ENCODE assay signal across 8 cellular contexts in genomic region chr12:121133838-121134237, GRCh38. TPM values are rescaled to one million over a fixed set of nuclear protein-coding genes. Genes with fewer than 3 reads are reported as not detected.
DNase-seq lines count a peak whose midpoint lies in the region; ATAC-seq and TF ChIP-seq lines count a peak whose summit lies in the region.

No MANE protein-coding gene starts in this region.

- ATAC-seq in stimulated activated memory B cell treated with anti-CD40 and anti-IgM and Interleukin-4, amounts not matched to agents 10 μg/mL and 1 μg/mL and 100 μg/mL, for 72 hours, result no peak

- H3K27me3 Mint-ChIP-seq in T-helper 2 cell treated with Interferon-gamma antibody and Interleukin-4, amounts not matched to agents 5 μg/mL and 100 μg/mL, for 36 hours (ENCODE audit: low read depth), result no peaks in the 10 kb centered on the region
- no peaks in the 10 kb centered on the region for H3K27me3 Mint-ChIP-seq in stimulated activated memory B cell treated with anti-CD40 and anti-IgM and Interleukin-4, amounts not matched to agents 10 μg/mL and 1 μg/mL and 100 μg/mL, for 72 hours

- CTCF ChIA-PET in RWPE1 (lab: Yijun Ruan, JAX), result no interaction called here

- peaks cover 3% of the 10 kb centered on the region for H3K9me3 Mint-ChIP-seq in T-helper 2 cell treated with Interferon-gamma antibody and Interleukin-4, amounts not matched to agents 5 μg/mL and 100 μg/mL, for 36 hours
- H3K9me3 Mint-ChIP-seq in stimulated activated memory B cell treated with anti-CD40 and anti-IgM and Interleukin-4, amounts not matched to agents 10 μg/mL and 1 μg/mL and 100 μg/mL, for 72 hours, result peaks cover 4% of the 10 kb centered on the region

- H3K36me3 Mint-ChIP-seq in T-helper 2 cell treated with Interferon-gamma antibody and Interleukin-4, amounts not matched to agents 5 μg/mL and 100 μg/mL, for 36 hours (ENCODE audit: low read depth), result peaks cover 21% of the 10 kb centered on the region
- no peaks in the 10 kb centered on the region for H3K36me3 Mint-ChIP-seq in stimulated activated memory B cell treated with anti-CD40 and anti-IgM and Interleukin-4, amounts not matched to agents 10 μg/mL and 1 μg/mL and 100 μg/mL, for 72 hours

- peak overlapping the region; percentile 70 for H3K27ac Mint-ChIP-seq in T-helper 2 cell treated with Interferon-gamma antibody and Interleukin-4, amounts not matched to agents 5 μg/mL and 100 μg/mL, for 36 hours
- peak overlapping the region; percentile 89 for H3K27ac Mint-ChIP-seq in stimulated activated memory B cell treated with anti-CD40 and anti-IgM and Interleukin-4, amounts not matched to agents 10 μg/mL and 1 μg/mL and 100 μg/mL, for 72 hours

- no peak for DNase-seq in T-helper 2 cell treated with Interferon-gamma antibody and Interleukin-4, amounts not matched to agents 5 μg/mL and 100 μg/mL, for 36 hours (ENCODE audit: low spot score)
- DNase-seq in T-helper 2 cell, result no peak
- DNase-seq in RWPE1 (ENCODE audit: low spot score), result no peak
- DNase-seq in epithelial cell of prostate (ENCODE audit: low read depth, low spot score), result no peak
- no peak for DNase-seq in mesenteric fat pad (ENCODE audit: low spot score)
- DNase-seq in HPDE6-E6E7 (ENCODE audit: extremely low spot score), result no peak
- no peak for DNase-seq in 8988T

- peak overlapping the region; percentile 89 for H3K4me3 Mint-ChIP-seq in T-helper 2 cell treated with Interferon-gamma antibody and Interleukin-4, amounts not matched to agents 5 μg/mL and 100 μg/mL, for 36 hours
- peak overlapping the region; percentile 20 for H3K4me3 Mint-ChIP-seq in stimulated activated memory B cell treated with anti-CD40 and anti-IgM and Interleukin-4, amounts not matched to agents 10 μg/mL and 1 μg/mL and 100 μg/mL, for 72 hours

- TF ChIP-seq CTCF in RWPE1 (conservative IDR thresholded peaks at IDR 0.05; ENCODE audit: low read depth), result no peak

- POLR2A ChIA-PET in RWPE1 (lab: Yijun Ruan, JAX; ENCODE audit: low non-redundant PET), result no interaction called here

- H3K27ac ChIP-seq in RWPE1 (peak overlapping the region; percentile 94), epithelial cell of prostate (peak overlapping the region; percentile 50)

- H3K4me1 Mint-ChIP-seq in T-helper 2 cell treated with Interferon-gamma antibody and Interleukin-4, amounts not matched to agents 5 μg/mL and 100 μg/mL, for 36 hours (ENCODE audit: low read depth), result peaks cover 59% of the 10 kb centered on the region
- peaks cover 54% of the 10 kb centered on the region for H3K4me1 Mint-ChIP-seq in stimulated activated memory B cell treated with anti-CD40 and anti-IgM and Interleukin-4, amounts not matched to agents 10 μg/mL and 1 μg/mL and 100 μg/mL, for 72 hours

RNA-seq across cellular contexts. Expression of gene P2RX7, which starts 1.2 kb away (rescaled TPM):
- total RNA-seq in mesenteric fat pad, result 4.7 TPM
